16 cellular contexts compared by ENCODE assay signal in the genomic region with DNA sequence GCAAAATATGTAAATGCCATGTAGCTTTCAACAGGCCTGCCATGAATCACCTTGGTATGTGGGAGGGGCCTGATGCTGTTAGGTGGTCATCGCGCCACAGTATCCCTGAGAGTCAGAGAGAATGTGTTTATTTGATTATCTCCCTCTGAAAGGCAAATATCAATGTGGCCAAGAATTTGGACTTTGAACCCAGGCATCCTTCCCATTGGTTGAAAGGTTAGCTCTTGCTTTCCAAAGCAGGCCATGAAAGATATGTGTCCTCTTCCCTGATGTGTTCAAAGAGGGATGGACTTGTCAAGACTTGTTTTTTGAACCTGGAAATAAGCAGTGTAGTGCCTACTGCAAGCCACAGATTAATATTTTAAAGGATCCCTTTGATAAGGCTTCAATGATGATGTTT. TPM values are rescaled to one million over a fixed set of nuclear protein-coding genes. Genes with fewer than 3 reads are reported as not detected.
DNase-seq lines count a peak whose midpoint lies in the region; ATAC-seq, FAIRE-seq and TF ChIP-seq lines count a peak whose summit lies in the region.
"Had no signal": no experiment of that assay in that cellular context is flagged by ENCODE, and none has a peak within 500 bp of the region (broad histone marks: within the 10 kb centered on the region; RNA-seq: fewer than 3 reads in every experiment).

No MANE protein-coding gene starts in this region.

- no peak for TF ChIP-seq EP300 in A549 (IDR thresholded peaks at IDR 0.05)

- TF ChIP-seq RAD21 in A549 (conservative IDR thresholded peaks at IDR 0.05 in 1 of 2, IDR thresholded peaks at IDR 0.05 in 1 of 2): no peak

- TF ChIP-seq POLR2A in A549 (IDR thresholded peaks at IDR 0.05; ENCODE audit: low read length) (no peak), body of pancreas (IDR thresholded peaks at IDR 0.05) (no peak)

- no peak for TF ChIP-seq CTCF in A549 (IDR thresholded peaks at IDR 0.05)
- TF ChIP-seq CTCF in body of pancreas (IDR thresholded peaks at IDR 0.05): no peak

- H3K27me3 ChIP-seq in HUES6 (ENCODE audit: control insufficient read depth, insufficient read depth, low read length) (no peaks in the 10 kb centered on the region), body of pancreas (no peaks in the 10 kb centered on the region)

- no peak overlapping the region for H3K4me3 Mint-ChIP-seq in naive thymus-derived CD8-positive, alpha-beta T cell
- no peak overlapping the region for H3K4me3 Mint-ChIP-seq in activated CD4-positive, alpha-beta T cell treated with anti-CD3 and anti-CD28 coated beads for 36 hours
- no peak overlapping the region for H3K4me3 Mint-ChIP-seq in activated T-cell treated with anti-CD3 and anti-CD28 coated beads, Interleukin-2, amount 50 U/mL, for 24 hours
- H3K4me3 Mint-ChIP-seq: memory B cell had no signal

- peak overlapping the region; percentile 61 for H3K4me2 ChIP-seq in A549

- no peaks in the 10 kb centered on the region for H3K4me1 Mint-ChIP-seq in naive thymus-derived CD8-positive, alpha-beta T cell
- no peaks in the 10 kb centered on the region for H3K4me1 Mint-ChIP-seq in activated CD4-positive, alpha-beta T cell treated with anti-CD3 and anti-CD28 coated beads for 36 hours
- no peaks in the 10 kb centered on the region for H3K4me1 Mint-ChIP-seq in activated T-cell treated with anti-CD3 and anti-CD28 coated beads, Interleukin-2, amount 50 U/mL, for 24 hours (ENCODE audit: low read depth)

- H3K36me3 Mint-ChIP-seq in naive thymus-derived CD8-positive, alpha-beta T cell: peaks cover 0 to 74% (median 17%) of the 10 kb centered on the region in 3 donors
- H3K36me3 Mint-ChIP-seq in activated CD4-positive, alpha-beta T cell treated with anti-CD3 and anti-CD28 coated beads for 36 hours (ENCODE audit: low read depth): peaks cover 30% of the 10 kb centered on the region
- H3K36me3 Mint-ChIP-seq in activated T-cell treated with anti-CD3 and anti-CD28 coated beads, Interleukin-2, amount 50 U/mL, for 24 hours (ENCODE audit: low read depth): peaks cover 66% of the 10 kb centered on the region

- H3K27ac ChIP-seq in A549 (peak overlapping the region; percentile 56 to 72), HUES6 (ENCODE audit: low read depth, low read length) (0 out of 2 replicates have a peak overlapping the region, but pooled peaks have one; percentile 7), body of pancreas (no peak overlapping the region)

- DNase-seq in A549 (ENCODE audit: low read depth in 1 of 2, low spot score in 1 of 2) (peak; percentile 29 to 72), body of pancreas (peak; percentile 23 to 41 (median 32)), iris pigment epithelial cell (ENCODE audit: low read depth) (peak; percentile 80)
- DNase-seq in naive thymus-derived CD8-positive, alpha-beta T cell: no peak
- no peak for DNase-seq in activated CD4-positive, alpha-beta T cell treated with anti-CD3 and anti-CD28 coated beads for 36 hours
- DNase-seq in activated T-cell treated with anti-CD3 and anti-CD28 coated beads, Interleukin-2, amount 50 U/mL, for 24 hours: no peak
- DNase-seq: activated naive CD4-positive, alpha-beta T cell treated with anti-CD3 and anti-CD28 coated beads, Interleukin-2, amount 50 U/mL, for 16 hours; DMS 273 treated with DMSO at 0.1 percent for 48 hours; NCI-H1092 treated with DMSO at 0.1 percent for 48 hours; NCI-H226; stimulated activated CD4-positive, alpha-beta T cell treated with anti-CD3 and anti-CD28 coated beads, Interleukin-12 subunit alpha, Interleukin-12 subunit beta, amount 100 ng/mL, for 4 hours; substantia nigra had no signal

- H3K9me3 Mint-ChIP-seq in naive thymus-derived CD8-positive, alpha-beta T cell: no peaks in the 10 kb centered on the region
- H3K9me3 Mint-ChIP-seq in activated CD4-positive, alpha-beta T cell treated with anti-CD3 and anti-CD28 coated beads for 36 hours (ENCODE audit: low read depth): no peaks in the 10 kb centered on the region
- no peaks in the 10 kb centered on the region for H3K9me3 Mint-ChIP-seq in activated T-cell treated with anti-CD3 and anti-CD28 coated beads, Interleukin-2, amount 50 U/mL, for 24 hours
- H3K9me3 Mint-ChIP-seq: memory B cell had no signal

- WGBS in A549 (ENCODE audit: missing lambda C conversion rate): 0% methylated on average over 2 of the region's 2 CpGs
- 22 to 31% methylated on average over 2 of the region's 2 CpGs for WGBS in body of pancreas, 2 donors

- ATAC-seq in A549 (peak in 1 of 2 experiments; percentile 84; a peak in 4 of 6 replicates), body of pancreas (peak; percentile 75), GM21717 (IDR thresholded peaks at IDR 0.05; ENCODE audit: unreplicated experiment) (no peak)
- ATAC-seq in naive thymus-derived CD8-positive, alpha-beta T cell: no peak
- no peak for ATAC-seq in activated CD4-positive, alpha-beta T cell treated with anti-CD3 and anti-CD28 coated beads for 36 hours
- ATAC-seq: esophagus mucosa had no signal

- H3K9ac ChIP-seq in HUES6 (ENCODE audit: low read length): no peak overlapping the region

- CTCF ChIA-PET in A549 (lab: Yijun Ruan, JAX): interaction anchor here (0.5 to 1.1 kb wide), 2 partner anchors 20 to 162 kb away, joined by 3 read pairs; no protein-coding TSS in a partner anchor
- CTCF ChIA-PET in activated CD4-positive, alpha-beta T cell treated with anti-CD3 and anti-CD28 coated beads for 36 hours (lab: Charles Lee): interaction anchor here (0.9 to 1.6 kb wide), 3 partner anchors 13 to 273 kb away, joined by 3 to 4 read pairs (median 4); no protein-coding TSS in a partner anchor

- H3K27ac Mint-ChIP-seq in naive thymus-derived CD8-positive, alpha-beta T cell: no peak overlapping the region
- H3K27ac Mint-ChIP-seq in activated CD4-positive, alpha-beta T cell treated with anti-CD3 and anti-CD28 coated beads for 36 hours: no peak overlapping the region
- no peak overlapping the region for H3K27ac Mint-ChIP-seq in activated T-cell treated with anti-CD3 and anti-CD28 coated beads, Interleukin-2, amount 50 U/mL, for 24 hours
- H3K27ac Mint-ChIP-seq: memory B cell had no signal

- H3K9me3 ChIP-seq in A549 (no peaks in the 10 kb centered on the region), HUES6 (ENCODE audit: control insufficient read depth, insufficient read depth, low read depth, low read length) (no peaks in the 10 kb centered on the region), body of pancreas (no peaks in the 10 kb centered on the region)

- peaks cover 94% of the 10 kb centered on the region for H3K36me3 ChIP-seq in HUES6 (ENCODE audit: control insufficient read depth, insufficient read depth, low read length)
- peaks cover 0 to 18% of the 10 kb centered on the region in 2 donors for H3K36me3 ChIP-seq in body of pancreas (replicated peaks in 1 of 2; ENCODE audit: insufficient read depth in 1 of 2, low read depth in 2 of 2)

- POLR2A ChIA-PET in A549 (lab: Yijun Ruan, JAX): interaction anchor here (0.6 to 1.6 kb wide), 2 partner anchors 18 to 69 kb away, joined by 3 to 7 read pairs; partner anchors contain the start of gene EIF2AK4
- POLR2A ChIA-PET in naive thymus-derived CD8-positive, alpha-beta T cell (lab: Charles Lee): interaction anchor here (0.8 kb wide), 1 partner anchor 10 kb away, joined by 3 read pairs; no protein-coding TSS in a partner anchor
- POLR2A ChIA-PET in activated CD4-positive, alpha-beta T cell treated with anti-CD3 and anti-CD28 coated beads for 36 hours (lab: Charles Lee): interaction anchor here (0.6 kb wide), 1 partner anchor 233 kb away, joined by 4 read pairs; no protein-coding TSS in a partner anchor

- H3K4me1 ChIP-seq in A549 (peaks cover 31% of the 10 kb centered on the region), HUES6 (ENCODE audit: control insufficient read depth, insufficient read depth, low read length) (peaks cover 7% of the 10 kb centered on the region), body of pancreas (peaks cover 7% of the 10 kb centered on the region)

- intact Hi-C loops in body of pancreas (cut with DNase I): no loop called here
- intact Hi-C loops in activated CD4-positive, alpha-beta T cell treated with anti-CD3 and anti-CD28 coated beads for 36 hours (cut with DNase I, micrococcal nuclease): no loop called here

- FAIRE-seq in A549 (lab: Jason Lieb, UNC): no peak

- H3K27me3 Mint-ChIP-seq in naive thymus-derived CD8-positive, alpha-beta T cell: no peaks in the 10 kb centered on the region
- H3K27me3 Mint-ChIP-seq in activated CD4-positive, alpha-beta T cell treated with anti-CD3 and anti-CD28 coated beads for 36 hours: no peaks in the 10 kb centered on the region
- no peaks in the 10 kb centered on the region for H3K27me3 Mint-ChIP-seq in activated T-cell treated with anti-CD3 and anti-CD28 coated beads, Interleukin-2, amount 50 U/mL, for 24 hours
- H3K27me3 Mint-ChIP-seq: memory B cell had no signal

- H3K4me3 ChIP-seq in A549 (no peak overlapping the region), HUES6 (ENCODE audit: low read depth, low read length) (no peak overlapping the region), body of pancreas (no peak overlapping the region)

TF ChIP-seq in A549, 52 proteins besides CTCF, POLR2A, EP300 and RAD21:
- TF ChIP-seq ATOH8 (CRISPR knock-in tag; IDR thresholded peaks at IDR 0.05; ENCODE audit: low read depth): no peak
- TF ChIP-seq FOSL2 (IDR thresholded peaks at IDR 0.05): no peak
- peak; percentile 35; the same call in 1 of the 2 replicates for TF ChIP-seq FOSL2 (CRISPR knock-in tag; IDR thresholded peaks at IDR 0.05)
- TF ChIP-seq ZSCAN20 (CRISPR knock-in tag; IDR thresholded peaks at IDR 0.05): no peak

RNA-seq across cellular contexts. Expression of gene SRP14, which starts 36.7 kb away (rescaled TPM):
- polyA plus RNA-seq in A549 (2011; rRNA removed): 216 and 306 TPM in 2 replicates
- polyA plus RNA-seq in A549 (2012; cell fraction: cytosol; rRNA removed): 236 and 276 TPM in 2 replicates
- 45.5 and 75.3 TPM in 2 replicates for polyA plus RNA-seq in A549 (2012; cell fraction: nucleus; rRNA removed)
- 343 to 380 TPM (median 374 TPM) in 3 replicates for polyA plus RNA-seq in A549 (2017; fragmentation: RNase III; extraction: RNeasy Plus Mini Kit Qiagen cat#74134 plus additional on column Dnase treatment)
- polyA minus RNA-seq in A549 (2011; rRNA and poly(A)+ RNA removed): 36.6 and 50.6 TPM in 2 replicates
- total RNA-seq in body of pancreas: 100 to 1,000 TPM; 122 to 209 TPM
- total RNA-seq in naive thymus-derived CD8-positive, alpha-beta T cell: 100 to 1,000 TPM; 147 to 158 TPM
- polyA plus RNA-seq in naive thymus-derived CD8-positive, alpha-beta T cell: 100 to 1,000 TPM; 705 to 855 (median 766) TPM
- 100 to 1,000 TPM; 124 to 157 TPM for total RNA-seq in activated CD4-positive, alpha-beta T cell treated with anti-CD3 and anti-CD28 coated beads for 36 hours

Comparison
In these comparisons a context has a peak if more than half of its experiments do, and no peak if none do; other contexts are left out.
1. DNase-seq: peak in A549 (2 of 2), body of pancreas (4 of 4) and iris pigment epithelial cell (single experiment); none in naive thymus-derived CD8-positive, alpha-beta T cell (0 of 10), activated CD4-positive, alpha-beta T cell treated with anti-CD3 and anti-CD28 coated beads for 36 hours (single experiment) and activated T-cell treated with anti-CD3 and anti-CD28 coated beads, Interleukin-2, amount 50 U/mL, for 24 hours (single experiment).
2. H3K27ac ChIP-seq: peak in A549 (2 of 2) and HUES6 (single experiment); none in body of pancreas (0 of 4).